Comparison of ENCODE assay signal across 1 cellular context in the genomic region with DNA sequence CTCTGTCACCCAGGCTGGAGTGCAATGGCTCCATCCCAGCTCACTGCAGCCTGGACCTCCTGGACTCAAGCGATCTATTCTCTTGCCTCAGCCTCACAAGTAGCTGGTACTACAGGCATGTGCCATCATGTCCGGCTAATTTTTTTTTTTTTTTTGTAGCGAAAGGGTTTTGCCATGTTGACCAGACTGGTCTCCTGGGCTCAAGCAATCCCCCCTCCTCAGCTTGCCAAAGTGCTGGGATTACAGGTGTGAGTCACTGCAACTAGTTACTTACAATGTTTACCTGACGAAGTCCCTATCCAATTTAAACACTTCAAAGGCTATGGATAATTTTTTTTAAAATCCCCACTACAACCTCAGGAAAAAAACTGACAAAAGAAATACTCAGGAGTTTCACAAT.
TF ChIP-seq lines count a peak whose summit lies in the region.

No MANE protein-coding gene starts in this region.

TF ChIP-seq in K562, 482 proteins besides CTCF, POLR2A, EP300 and RAD21:
- TF ChIP-seq, protein P1, sequence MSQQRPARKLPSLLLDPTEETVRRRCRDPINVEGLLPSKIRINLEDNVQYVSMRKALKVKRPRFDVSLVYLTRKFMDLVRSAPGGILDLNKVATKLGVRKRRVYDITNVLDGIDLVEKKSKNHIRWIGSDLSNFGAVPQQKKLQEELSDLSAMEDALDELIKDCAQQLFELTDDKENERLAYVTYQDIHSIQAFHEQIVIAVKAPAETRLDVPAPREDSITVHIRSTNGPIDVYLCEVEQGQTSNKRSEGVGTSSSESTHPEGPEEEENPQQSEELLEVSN (IDR thresholded peaks at IDR 0.05; ENCODE audit: borderline replicate concordance in 1 of 2, extremely low read depth in 1 of 2, insufficient read depth in 1 of 2, insufficient read length in 1 of 2, low read depth in 1 of 2, low read length in 1 of 2, poor library complexity in 1 of 2, severe bottlenecking in 1 of 2): no peak
- TF ChIP-seq, protein P2, sequence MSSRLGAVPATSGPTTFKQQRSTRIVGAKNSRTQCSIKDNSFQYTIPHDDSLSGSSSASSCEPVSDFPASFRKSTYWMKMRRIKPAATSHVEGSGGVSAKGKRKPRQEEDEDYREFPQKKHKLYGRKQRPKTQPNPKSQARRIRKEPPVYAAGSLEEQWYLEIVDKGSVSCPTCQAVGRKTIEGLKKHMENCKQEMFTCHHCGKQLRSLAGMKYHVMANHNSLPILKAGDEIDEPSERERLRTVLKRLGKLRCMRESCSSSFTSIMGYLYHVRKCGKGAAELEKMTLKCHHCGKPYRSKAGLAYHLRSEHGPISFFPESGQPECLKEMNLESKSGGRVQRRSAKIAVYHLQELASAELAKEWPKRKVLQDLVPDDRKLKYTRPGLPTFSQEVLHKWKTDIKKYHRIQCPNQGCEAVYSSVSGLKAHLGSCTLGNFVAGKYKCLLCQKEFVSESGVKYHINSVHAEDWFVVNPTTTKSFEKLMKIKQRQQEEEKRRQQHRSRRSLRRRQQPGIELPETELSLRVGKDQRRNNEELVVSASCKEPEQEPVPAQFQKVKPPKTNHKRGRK (tag; IDR thresholded peaks at IDR 0.05): no peak
- TF ChIP-seq CREM (IDR thresholded peaks at IDR 0.05; ENCODE audit: low read depth) (no peak), PURB (CRISPR knock-in tag; IDR thresholded peaks at IDR 0.05; ENCODE audit: low read depth) (no peak)
- TF ChIP-seq, protein P3, sequence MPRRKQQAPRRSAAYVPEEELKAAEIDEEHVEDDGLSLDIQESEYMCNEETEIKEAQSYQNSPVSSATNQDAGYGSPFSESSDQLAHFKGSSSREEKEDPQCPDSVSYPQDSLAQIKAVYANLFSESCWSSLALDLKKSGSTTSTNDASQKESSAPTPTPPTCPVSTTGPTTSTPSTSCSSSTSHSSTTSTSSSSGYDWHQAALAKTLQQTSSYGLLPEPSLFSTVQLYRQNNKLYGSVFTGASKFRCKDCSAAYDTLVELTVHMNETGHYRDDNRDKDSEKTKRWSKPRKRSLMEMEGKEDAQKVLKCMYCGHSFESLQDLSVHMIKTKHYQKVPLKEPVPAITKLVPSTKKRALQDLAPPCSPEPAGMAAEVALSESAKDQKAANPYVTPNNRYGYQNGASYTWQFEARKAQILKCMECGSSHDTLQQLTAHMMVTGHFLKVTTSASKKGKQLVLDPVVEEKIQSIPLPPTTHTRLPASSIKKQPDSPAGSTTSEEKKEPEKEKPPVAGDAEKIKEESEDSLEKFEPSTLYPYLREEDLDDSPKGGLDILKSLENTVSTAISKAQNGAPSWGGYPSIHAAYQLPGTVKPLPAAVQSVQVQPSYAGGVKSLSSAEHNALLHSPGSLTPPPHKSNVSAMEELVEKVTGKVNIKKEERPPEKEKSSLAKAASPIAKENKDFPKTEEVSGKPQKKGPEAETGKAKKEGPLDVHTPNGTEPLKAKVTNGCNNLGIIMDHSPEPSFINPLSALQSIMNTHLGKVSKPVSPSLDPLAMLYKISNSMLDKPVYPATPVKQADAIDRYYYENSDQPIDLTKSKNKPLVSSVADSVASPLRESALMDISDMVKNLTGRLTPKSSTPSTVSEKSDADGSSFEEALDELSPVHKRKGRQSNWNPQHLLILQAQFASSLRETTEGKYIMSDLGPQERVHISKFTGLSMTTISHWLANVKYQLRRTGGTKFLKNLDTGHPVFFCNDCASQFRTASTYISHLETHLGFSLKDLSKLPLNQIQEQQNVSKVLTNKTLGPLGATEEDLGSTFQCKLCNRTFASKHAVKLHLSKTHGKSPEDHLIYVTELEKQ (CRISPR knock-in tag; IDR thresholded peaks at IDR 0.05): no peak
